In the genomic region with DNA sequence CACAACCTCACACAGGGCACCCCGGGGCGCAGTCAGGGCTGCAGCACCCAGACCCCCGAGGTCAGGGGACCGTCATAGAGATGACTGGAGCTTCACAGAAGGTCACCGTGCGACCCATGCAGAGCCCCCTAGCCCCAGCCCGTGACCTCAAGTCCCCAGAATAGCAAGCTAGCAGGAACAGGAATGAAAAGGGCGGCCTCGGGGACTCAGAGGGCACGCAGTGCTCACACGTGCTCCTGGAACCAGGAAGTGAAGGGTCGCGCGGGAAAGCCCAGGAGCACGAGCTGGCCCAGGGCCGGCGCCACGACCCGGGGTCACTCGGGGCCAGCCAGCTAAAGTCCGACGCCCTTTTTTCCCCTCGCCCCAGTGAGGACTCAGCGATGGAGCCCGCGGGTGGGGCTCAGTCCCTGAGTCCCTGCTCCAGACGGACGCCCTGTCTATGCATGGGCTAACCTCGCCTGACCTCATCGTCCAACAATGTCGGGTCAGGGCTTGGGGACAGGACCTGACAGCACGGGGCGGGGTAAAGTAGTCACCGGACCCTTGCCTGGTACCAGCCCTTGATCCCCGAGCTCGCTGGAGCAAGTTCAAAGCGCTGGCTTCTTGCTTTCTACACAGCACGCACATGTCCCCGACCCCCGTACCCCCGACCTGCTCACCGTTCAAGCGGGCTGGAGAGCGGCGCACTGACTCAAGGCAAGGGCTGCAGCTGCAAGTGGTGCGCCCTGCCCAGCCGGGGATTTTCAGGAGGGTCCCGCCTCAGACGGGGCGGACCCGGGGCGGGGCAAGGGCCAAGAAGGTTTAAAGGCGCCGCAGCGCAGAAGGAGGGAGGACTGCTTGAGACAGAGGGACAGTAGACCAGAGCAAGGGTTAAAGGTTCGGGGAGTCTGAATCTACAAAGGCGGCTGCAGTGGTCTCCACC, we compare ENCODE assay signal across 8 cellular contexts. TPM values are rescaled to one million over a fixed set of nuclear protein-coding genes. Genes with fewer than 3 reads are reported as not detected.
A peak's percentile ranks its signal among the peaks of the same experiment; 100 is the strongest.
DNase-seq lines count a peak whose midpoint lies in the region; ATAC-seq and TF ChIP-seq lines count a peak whose summit lies in the region.

Gene TAGLN2, minus strand, starts transcription at position 717 of the 922 bp plus-strand sequence. CDS start 4,998 bp downstream, outside the sequence.

- ATAC-seq in GM19468 (IDR thresholded peaks at IDR 0.05; ENCODE audit: extremely low read depth, unreplicated experiment): peak; percentile 69

- H3K4me3 Mint-ChIP-seq in neural crest cell: peak within 1 kb of the TSS; percentile 87

- peaks cover 29 to 58% (median 49%) of the 10 kb centered on the region in 4 donors for H3K4me1 ChIP-seq in stomach

- 0 to 2% (median 0%) methylated on average over 43 to 57 of the region's 57 CpGs for WGBS in stomach, 5 donors

- in situ Hi-C loops in Caki2 (cut with HindIII; ENCODE audit: low pct_unique_long_range_greater_than_20kb, low sequenced_read_pairs): no loop called here

- TF ChIP-seq CTCF in RWPE1 (conservative IDR thresholded peaks at IDR 0.05; ENCODE audit: low read depth) (no peak), fibroblast of pulmonary artery (IDR thresholded peaks at IDR 0.05; ENCODE audit: low read length, missing control alignments) (no peak), neural crest cell (conservative IDR thresholded peaks at IDR 0.05) (no peak), stomach (IDR thresholded peaks at IDR 0.05) (no peak)

- DNase-seq in Caki2 (ENCODE audit: low read depth) (peak; percentile 95), HS-27A (ENCODE audit: low read depth) (peak; percentile 77), RWPE1 (ENCODE audit: low spot score) (peak; percentile 93), fibroblast of pulmonary artery (ENCODE audit: low read depth) (peak; percentile 92), neural crest cell (ENCODE audit: low read depth, low spot score) (peak; percentile 66), stomach (peak; percentile 93)
- DNase-seq in activated T-helper 9 cell treated with anti-CD3 and anti-CD28 coated beads, Interleukin-2, amount 50 U/mL, for 16 hours (ENCODE audit: low read depth): peak; percentile 87

- H3K36me3 Mint-ChIP-seq in neural crest cell (ENCODE audit: low read depth): no peaks in the 10 kb centered on the region

- H3K4me3 ChIP-seq in fibroblast of pulmonary artery (replicated peaks; ENCODE audit: low read depth, low read length) (peak within 1 kb of the TSS; percentile 100), stomach (peak within 1 kb of the TSS; percentile 79 to 93 (median 82))

- no peaks in the 10 kb centered on the region for H3K27me3 ChIP-seq in stomach

- no peaks in the 10 kb centered on the region for H3K9me3 ChIP-seq in stomach

- POLR2A ChIA-PET in RWPE1 (lab: Yijun Ruan, JAX; ENCODE audit: low non-redundant PET): interaction anchor here (0.6 to 1.7 kb wide), 3 partner anchors 10 to 21 kb away, joined by 3 to 5 read pairs (median 3); no protein-coding TSS in a partner anchor

- intact Hi-C loops in stomach (cut with DNase I; ENCODE audit: low total_unique reads): no loop called here

- H3K27ac ChIP-seq in RWPE1: peak within 1 kb of the TSS; percentile 99
- peak within 1 kb of the TSS; percentile 87 to 99 (median 98) for H3K27ac ChIP-seq in stomach

- H3K36me3 ChIP-seq in stomach: peaks cover 3 to 17% (median 8%) of the 10 kb centered on the region in 4 donors

- H3K9me3 Mint-ChIP-seq in neural crest cell: no peaks in the 10 kb centered on the region

- H3K4me1 Mint-ChIP-seq in neural crest cell: peaks cover 33% of the 10 kb centered on the region

- CTCF ChIA-PET in RWPE1 (lab: Yijun Ruan, JAX): interaction anchor here (0.6 to 2.7 kb wide), 5 partner anchors 11 to 86 kb away, joined by 3 to 8 read pairs (median 3); no protein-coding TSS in a partner anchor

- H3K27me3 Mint-ChIP-seq in neural crest cell (ENCODE audit: low read depth): peaks cover 33% of the 10 kb centered on the region

- H3K27ac Mint-ChIP-seq in neural crest cell (ENCODE audit: unreplicated experiment): peak within 1 kb of the TSS; percentile 12

- TF ChIP-seq EP300 in stomach (IDR thresholded peaks at IDR 0.05): no peak

- TF ChIP-seq POLR2A in stomach (IDR thresholded peaks at IDR 0.05): peak in 2 of 4 donors; percentile 84 to 96

RNA-seq across cellular contexts. Expression of gene TAGLN2, which starts in this region (rescaled TPM):
- total RNA-seq in Caki2 (2014; rRNA removed; shearing (Covaris generic); ENCODE audit: low replicate concordance): 669 and 758 TPM in 2 replicates
- total RNA-seq in neural crest cell (20.1 and 20.9 TPM in 2 replicates), stomach (100 to 1,000 TPM in 4 of 5 donors, 10 to 100 TPM in 1; 49.0 to 445 (median 239) TPM)
- polyA plus RNA-seq in stomach: 1,000 to 10,000 TPM in 1 of 3 donors, 100 to 1,000 TPM in 2; 306 to 1,290 (median 583) TPM

Comparison
In these comparisons a context has a peak if more than half of its experiments do, and no peak if none do; other contexts are left out.
1. Peak in every context shown above with its lines: DNase-seq, ATAC-seq, H3K4me3 ChIP-seq and H3K27ac ChIP-seq.